ENCODE assay signal across 13 cellular contexts in the genomic region with DNA sequence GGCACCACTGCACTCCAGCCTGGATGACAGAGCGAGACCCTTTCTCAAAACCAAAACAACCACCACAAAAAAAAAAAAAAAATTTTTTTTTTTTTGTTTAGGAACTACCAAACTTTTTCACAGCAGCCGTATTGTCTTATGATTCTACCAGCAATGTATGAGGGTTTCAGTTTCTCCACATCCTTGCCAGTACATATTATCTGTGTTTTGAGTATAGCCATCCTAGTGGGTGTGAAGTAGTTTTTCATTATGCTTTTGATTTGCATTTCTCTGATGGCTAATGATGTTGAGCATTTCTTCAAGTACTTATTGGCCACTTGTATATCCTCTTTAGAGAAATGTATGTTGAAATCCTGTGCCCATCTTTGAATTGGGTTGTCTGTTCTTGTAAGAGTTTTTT.
"Had no signal": no experiment of that assay in that cellular context is flagged by ENCODE, and none has a peak within 500 bp of the region (broad histone marks: within the 10 kb centered on the region; RNA-seq: fewer than 3 reads in every experiment).

No MANE protein-coding gene starts in this region.

- H3K27me3 Mint-ChIP-seq: activated naive CD8-positive, alpha-beta T cell; progenitor cell of endocrine pancreas; stimulated activated naive CD8-positive, alpha-beta T cell treated with anti-CD3 and anti-CD28 coated beads, Interleukin-15, Interleukin-2, amounts not matched to agents 100 ng/mL and 50 ng/mL, for 24 hours had no signal

- H3K4me1 Mint-ChIP-seq: neural crest cell had no signal

- H3K27ac Mint-ChIP-seq: activated naive CD8-positive, alpha-beta T cell; activated T-helper 2 cell treated with anti-CD3 and anti-CD28 coated beads, Interferon-gamma antibody, Interleukin-2, Interleukin-4, amounts not matched to agents 10 μg/mL and 5 μg/mL and 100 μg/mL, durations not matched to agents 14 hours and 24 hours and 36 hours; progenitor cell of endocrine pancreas; stimulated activated naive CD8-positive, alpha-beta T cell treated with anti-CD3 and anti-CD28 coated beads, Interleukin-15, Interleukin-2, amounts not matched to agents 100 ng/mL and 50 ng/mL, for 24 hours had no signal

- H3K9me3 Mint-ChIP-seq: activated T-helper 2 cell treated with anti-CD3 and anti-CD28 coated beads, Interferon-gamma antibody, Interleukin-2, Interleukin-4, amounts not matched to agents 10 μg/mL and 5 μg/mL and 100 μg/mL, durations not matched to agents 14 hours and 24 hours and 36 hours; neural crest cell; stimulated activated naive CD8-positive, alpha-beta T cell treated with anti-CD3 and anti-CD28 coated beads, Interleukin-15, Interleukin-2, amounts not matched to agents 100 ng/mL and 50 ng/mL, for 24 hours had no signal

- H3K4me3 Mint-ChIP-seq: activated naive CD8-positive, alpha-beta T cell; neural crest cell; stimulated activated naive CD8-positive, alpha-beta T cell treated with anti-CD3 and anti-CD28 coated beads, Interleukin-15, Interleukin-2, amounts not matched to agents 100 ng/mL and 50 ng/mL, for 24 hours had no signal

- ATAC-seq: heart right ventricle, left ventricle myocardium superior had no signal

- DNase-seq: activated CD4-positive, alpha-beta T cell treated with anti-CD3 and anti-CD28 coated beads, Interleukin-2, amount 50 U/mL, for 1 hour; activated CD4-positive, CD25-positive, alpha-beta regulatory T cell; effector CD8-positive, alpha-beta T cell; esophagus squamous epithelium; heart right ventricle; left ventricle myocardium superior; stimulated activated CD4-positive, alpha-beta T cell treated with anti-CD3 and anti-CD28 coated beads, Interleukin-2, amount 100 ng/mL, for 24 hours had no signal

- H3K4me3 ChIP-seq: esophagus squamous epithelium, heart right ventricle, tibial nerve had no signal
